In genomic region chr2:116918574-116918973, GRCh38 we compare ENCODE assay signal across 7 cellular contexts.
"Had no signal": no experiment of that assay in that cellular context is flagged by ENCODE, and none has a peak within 500 bp of the region (broad histone marks: within the 10 kb centered on the region; RNA-seq: fewer than 3 reads in every experiment).

No MANE protein-coding gene starts in this region.

- H3K36me3 Mint-ChIP-seq: IgD-negative memory B cell had no signal

- H3K4me1 Mint-ChIP-seq: IgD-negative memory B cell had no signal

- DNase-seq: IMR-90, KBM-7 had no signal

- ATAC-seq: HepG2, K562 had no signal

- H3K4me3 Mint-ChIP-seq: IgD-negative memory B cell had no signal

- FAIRE-seq: HepG2, HTR-8/SVneo, K562 had no signal

- H3K27me3 Mint-ChIP-seq: IgD-negative memory B cell had no signal

- H3K27ac ChIP-seq: HL-60 had no signal

- H3K4me3 ChIP-seq: K562 had no signal

- H3K27ac Mint-ChIP-seq: IgD-negative memory B cell had no signal
